Comparison of ENCODE assay signal across 8 cellular contexts in the genomic region with DNA sequence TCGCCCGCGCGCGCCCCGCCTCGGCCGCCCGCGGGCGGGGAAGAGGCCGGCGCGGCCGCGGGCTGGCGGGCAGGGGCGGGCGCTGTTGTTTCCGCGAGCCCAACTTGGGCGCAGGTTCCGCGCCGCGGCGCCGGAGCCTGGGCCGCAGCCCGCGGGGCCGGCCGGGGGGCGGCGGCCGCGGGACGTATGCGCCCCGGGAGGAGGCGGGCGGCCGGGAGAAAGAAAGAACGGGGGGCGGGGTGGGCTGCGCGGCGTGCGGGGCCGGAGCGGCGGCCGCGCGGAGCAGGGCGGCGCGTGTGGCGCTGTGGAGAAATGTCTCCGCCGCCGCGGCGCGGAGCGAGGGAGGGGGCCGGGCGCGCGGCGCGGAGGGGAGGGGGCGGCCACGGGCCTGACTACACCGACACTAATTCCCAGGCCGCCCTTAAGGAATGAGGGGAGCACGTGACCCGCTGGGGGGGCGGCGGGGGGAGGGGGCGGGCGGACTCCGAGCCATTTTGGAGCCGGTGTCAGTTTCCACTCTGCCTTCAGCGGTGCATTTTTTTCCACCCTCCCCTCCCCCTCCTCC. TPM values are rescaled to one million over a fixed set of nuclear protein-coding genes. Genes with fewer than 3 reads are reported as not detected.
DNase-seq lines count a peak whose midpoint lies in the region; ATAC-seq and TF ChIP-seq lines count a peak whose summit lies in the region.

A gene (plus strand): TSS at position 509 of the 565 bp plus-strand sequence. CDS start 5,351 bp downstream, outside the sequence.

- TF ChIP-seq EP300 in ovary (IDR thresholded peaks at IDR 0.05) = no peak

- H3K4me1 ChIP-seq in heart left ventricle = peaks cover 0 to 64% (median 48%) of the 10 kb centered on the region in 12 donors
- peaks cover 3% of the 10 kb centered on the region for H3K4me1 ChIP-seq in ovary (ENCODE audit: insufficient read depth)

- H3K27me3 ChIP-seq in heart left ventricle = peaks cover 0 to 29% (median 0%) of the 10 kb centered on the region in 9 donors
- H3K27me3 ChIP-seq in ovary = no peaks in the 10 kb centered on the region

- peak within 1 kb of the TSS; percentile 85 to 98 (median 96) for H3K27ac ChIP-seq in heart left ventricle
- peak within 1 kb of the TSS; percentile 63 to 71 for H3K27ac ChIP-seq in ovary

- peaks cover 45% of the 10 kb centered on the region for H3K4me1 Mint-ChIP-seq in CD14-positive monocyte

- H3K9me3 Mint-ChIP-seq in CD14-positive monocyte = peaks cover 0 to 10% (median 5%) of the 10 kb centered on the region in 7 donors

- H3K9me3 ChIP-seq in heart left ventricle = no peaks in the 10 kb centered on the region
- H3K9me3 ChIP-seq in ovary = no peaks in the 10 kb centered on the region

- peak within 1 kb of the TSS; percentile 50 to 97 (median 90) for H3K4me3 ChIP-seq in heart left ventricle
- peak within 1 kb of the TSS; percentile 73 for H3K4me3 ChIP-seq in ovary

- DNase-seq in CD14-positive monocyte (ENCODE audit: low spot score) = peak; percentile 52
- peak; percentile 57 for DNase-seq in M059J (ENCODE audit: low read depth)
- DNase-seq in T follicular helper cell (ENCODE audit: low read depth) = peak; percentile 56
- DNase-seq in anterior cingulate cortex (lab: John Stamatoyannopoulos, UW) = peak in 53 of 58 donors; percentile 16 to 91 (median 80)
- peak; percentile 75 to 89 (median 86) for DNase-seq in heart left ventricle
- peak; percentile 68 to 85 (median 81) for DNase-seq in ovary

- 0 to 1% (median 0%) methylated on average over 29 to 85 of the region's 85 CpGs; no CpG with 5 or more reads in 1 of the 4 donors for WGBS in heart left ventricle, 4 donors
- 0 to 1% (median 0%) methylated on average over 47 to 84 of the region's 85 CpGs for WGBS in ovary, 3 donors

- H3K36me3 ChIP-seq in heart left ventricle (no peaks in the 10 kb centered on the region), ovary (no peaks in the 10 kb centered on the region)

- TF ChIP-seq CTCF in CD14-positive monocyte (IDR thresholded peaks at IDR 0.05) (no peak), heart left ventricle (IDR thresholded peaks at IDR 0.05) (no peak), ovary (IDR thresholded peaks at IDR 0.05) (no peak)

- intact Hi-C loops in CD14-positive monocyte (cut with micrococcal nuclease) = loop anchor here (5.0 to 10.0 kb wide), 4 partner anchors 93 to 786 kb away; a partner anchor contains a TSS
- intact Hi-C loops in heart left ventricle (cut with DNase I) = loop anchor here in 8 of 10 donors (2.0 to 10.0 kb wide), 10 partner anchors 20 to 796 kb away; a partner anchor contains a TSS
- intact Hi-C loops in ovary (cut with DNase I) = loop anchor here in 3 of 4 donors (1.0 to 10.0 kb wide), 5 partner anchors 41 to 816 kb away; a partner anchor contains a TSS

- peak within 1 kb of the TSS in 6 of 7 donors; percentile 66 to 91 (median 79) for H3K27ac Mint-ChIP-seq in CD14-positive monocyte

- H3K4me3 Mint-ChIP-seq in CD14-positive monocyte = peak within 1 kb of the TSS; percentile 95 to 98

- H3K27me3 Mint-ChIP-seq in CD14-positive monocyte (ENCODE audit: low read depth in 3 of 3) = peaks cover 32 to 47% (median 35%) of the 10 kb centered on the region in 3 donors

- peaks cover 16 to 30% of the 10 kb centered on the region in 2 donors for H3K36me3 Mint-ChIP-seq in CD14-positive monocyte

- peak; percentile 26 for ATAC-seq in GM19463 (IDR thresholded peaks at IDR 0.05; ENCODE audit: unreplicated experiment)
- peak; percentile 77 to 80 (median 78) for ATAC-seq in heart left ventricle
- no peak for ATAC-seq in HG03342 (IDR thresholded peaks at IDR 0.05; ENCODE audit: unreplicated experiment)

- TF ChIP-seq POLR2A in heart left ventricle (IDR thresholded peaks at IDR 0.05) = no peak
- no peak for TF ChIP-seq POLR2A in ovary (IDR thresholded peaks at IDR 0.05)

RNA-seq across cellular contexts. Expression of the gene that starts here (rescaled TPM):
- polyA plus RNA-seq in CD14-positive monocyte (10 to 100 TPM in 1 of 2 donors, 1 to 10 TPM in 1; 7.5 to 11.0 TPM), heart left ventricle (10 to 100 TPM; 10.6 to 35.4 TPM), ovary (10 to 100 TPM; 25.3 to 63.3 TPM)
- 34.2 and 34.4 TPM in 2 replicates for total RNA-seq in M059J (2014; rRNA removed; shearing (Covaris generic))
- total RNA-seq in heart left ventricle (10 to 100 TPM; 27.2 to 48.5 (median 31.1) TPM), ovary (10 to 100 TPM; 18.7 to 53.8 (median 39.6) TPM)
